1 cellular context compared by ENCODE assay signal in the genomic region with DNA sequence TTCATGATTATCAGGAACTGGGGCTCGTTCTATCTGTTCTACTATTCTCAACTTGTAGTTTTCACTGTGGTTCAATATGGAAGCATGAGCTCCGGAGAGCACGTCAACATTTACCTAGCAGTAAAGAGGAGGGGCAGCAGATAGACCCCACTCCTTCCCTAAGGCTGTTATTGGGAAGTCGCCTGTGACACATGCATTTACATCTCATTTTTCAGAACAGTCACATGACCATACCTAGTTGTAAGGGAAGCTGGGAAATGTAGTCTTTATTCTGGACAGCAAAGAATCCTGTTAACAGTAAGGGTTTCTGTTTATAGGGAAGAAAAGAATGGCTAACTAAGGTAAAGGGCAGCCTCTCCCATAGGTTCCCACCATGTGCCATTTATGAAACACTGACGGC.
TF ChIP-seq lines count a peak whose summit lies in the region.

No MANE protein-coding gene starts in this region.

TF ChIP-seq in K562, 482 proteins besides CTCF, POLR2A, EP300 and RAD21 (continued from another document):
- TF ChIP-seq, protein P1, sequence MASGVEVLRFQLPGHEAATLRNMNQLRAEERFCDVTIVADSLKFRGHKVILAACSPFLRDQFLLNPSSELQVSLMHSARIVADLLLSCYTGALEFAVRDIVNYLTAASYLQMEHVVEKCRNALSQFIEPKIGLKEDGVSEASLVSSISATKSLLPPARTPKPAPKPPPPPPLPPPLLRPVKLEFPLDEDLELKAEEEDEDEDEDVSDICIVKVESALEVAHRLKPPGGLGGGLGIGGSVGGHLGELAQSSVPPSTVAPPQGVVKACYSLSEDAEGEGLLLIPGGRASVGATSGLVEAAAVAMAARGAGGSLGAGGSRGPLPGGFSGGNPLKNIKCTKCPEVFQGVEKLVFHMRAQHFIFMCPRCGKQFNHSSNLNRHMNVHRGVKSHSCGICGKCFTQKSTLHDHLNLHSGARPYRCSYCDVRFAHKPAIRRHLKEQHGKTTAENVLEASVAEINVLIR (CRISPR knock-in tag; IDR thresholded peaks at IDR 0.05), result no peak
- TF ChIP-seq ZNF75A (CRISPR knock-in tag; IDR thresholded peaks at IDR 0.05) (no peak), FOXK1 (CRISPR knock-in tag; IDR thresholded peaks at IDR 0.05; ENCODE audit: borderline replicate concordance) (no peak), LEF1 (IDR thresholded peaks at IDR 0.05) (no peak), ZNF445 (CRISPR knock-in tag; IDR thresholded peaks at IDR 0.05; ENCODE audit: low read depth) (no peak), ZNF239 (CRISPR knock-in tag; IDR thresholded peaks at IDR 0.05) (no peak), TOE1 (IDR thresholded peaks at IDR 0.05; ENCODE audit: borderline replicate concordance) (peak; percentile 80; the same call in 1 of the 2 replicates), TOE1 (CRISPR knock-in tag; IDR thresholded peaks at IDR 0.05; ENCODE audit: borderline replicate concordance, low read depth) (no peak), BMI1 (IDR thresholded peaks at IDR 0.05; ENCODE audit: low read length) (no peak), RBM34 (IDR thresholded peaks at IDR 0.05; ENCODE audit: borderline replicate concordance, insufficient read depth, low read length) (no peak), USF1 (CRISPR knock-in tag; IDR thresholded peaks at IDR 0.05) (peak; percentile 66), ZBED1 (IDR thresholded peaks at IDR 0.05) (no peak), ESRRA (IDR thresholded peaks at IDR 0.05; ENCODE audit: borderline replicate concordance, low read depth) (no peak), ZNF347 (CRISPR knock-in tag; IDR thresholded peaks at IDR 0.05; ENCODE audit: low read depth) (no peak), ZEB2 (IDR thresholded peaks at IDR 0.05) (no peak), GABPA (tag; conservative IDR thresholded peaks at IDR 0.05; ENCODE audit: low read depth) (no peak), SMAD1 (IDR thresholded peaks at IDR 0.05; ENCODE audit: low read depth, low read length, partially characterized antibody) (no peak), GTF2E2 (tag; IDR thresholded peaks at IDR 0.05) (no peak), RAD51 (IDR thresholded peaks at IDR 0.05; ENCODE audit: borderline replicate concordance, low read depth) (peak; percentile 76), HCFC1 (IDR thresholded peaks at IDR 0.05; ENCODE audit: low read depth, low read length) (peak; percentile 62; the same call in 1 of the 2 replicates), BHLHE40 (IDR thresholded peaks at IDR 0.05; ENCODE audit: low read length) (no peak), ZNF143 (CRISPR knock-in tag; IDR thresholded peaks at IDR 0.05) (peak; percentile 65), NCOA1 (IDR thresholded peaks at IDR 0.05; ENCODE audit: low read depth) (no peak), GATAD2A (IDR thresholded peaks at IDR 0.05) (no peak), SIX5 (IDR thresholded peaks at IDR 0.05; ENCODE audit: borderline replicate concordance in 1 of 2, insufficient read depth in 1 of 2, low read depth in 1 of 2, low read length in 2 of 2) (peak in 1 of 2 experiments; percentile 39; a peak in 1 of 4 replicates), KAT7 (CRISPR knock-in tag; IDR thresholded peaks at IDR 0.05; ENCODE audit: borderline replicate concordance) (no peak)
- TF ChIP-seq, protein P2, sequence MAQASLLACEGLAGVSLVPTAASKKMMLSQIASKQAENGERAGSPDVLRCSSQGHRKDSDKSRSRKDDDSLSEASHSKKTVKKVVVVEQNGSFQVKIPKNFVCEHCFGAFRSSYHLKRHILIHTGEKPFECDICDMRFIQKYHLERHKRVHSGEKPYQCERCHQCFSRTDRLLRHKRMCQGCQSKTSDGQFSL (CRISPR knock-in tag; IDR thresholded peaks at IDR 0.05), result no peak
- TF ChIP-seq, protein P2 (tag; IDR thresholded peaks at IDR 0.05), result no peak
- TF ChIP-seq, protein P3, sequence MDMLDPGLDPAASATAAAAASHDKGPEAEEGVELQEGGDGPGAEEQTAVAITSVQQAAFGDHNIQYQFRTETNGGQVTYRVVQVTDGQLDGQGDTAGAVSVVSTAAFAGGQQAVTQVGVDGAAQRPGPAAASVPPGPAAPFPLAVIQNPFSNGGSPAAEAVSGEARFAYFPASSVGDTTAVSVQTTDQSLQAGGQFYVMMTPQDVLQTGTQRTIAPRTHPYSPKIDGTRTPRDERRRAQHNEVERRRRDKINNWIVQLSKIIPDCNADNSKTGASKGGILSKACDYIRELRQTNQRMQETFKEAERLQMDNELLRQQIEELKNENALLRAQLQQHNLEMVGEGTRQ (CRISPR knock-in tag; IDR thresholded peaks at IDR 0.05), result peak; percentile 73
- TF ChIP-seq, protein P4, sequence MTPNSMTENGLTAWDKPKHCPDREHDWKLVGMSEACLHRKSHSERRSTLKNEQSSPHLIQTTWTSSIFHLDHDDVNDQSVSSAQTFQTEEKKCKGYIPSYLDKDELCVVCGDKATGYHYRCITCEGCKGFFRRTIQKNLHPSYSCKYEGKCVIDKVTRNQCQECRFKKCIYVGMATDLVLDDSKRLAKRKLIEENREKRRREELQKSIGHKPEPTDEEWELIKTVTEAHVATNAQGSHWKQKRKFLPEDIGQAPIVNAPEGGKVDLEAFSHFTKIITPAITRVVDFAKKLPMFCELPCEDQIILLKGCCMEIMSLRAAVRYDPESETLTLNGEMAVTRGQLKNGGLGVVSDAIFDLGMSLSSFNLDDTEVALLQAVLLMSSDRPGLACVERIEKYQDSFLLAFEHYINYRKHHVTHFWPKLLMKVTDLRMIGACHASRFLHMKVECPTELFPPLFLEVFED (CRISPR knock-in tag; conservative IDR thresholded peaks at IDR 0.05), result no peak
- TF ChIP-seq, protein P5, sequence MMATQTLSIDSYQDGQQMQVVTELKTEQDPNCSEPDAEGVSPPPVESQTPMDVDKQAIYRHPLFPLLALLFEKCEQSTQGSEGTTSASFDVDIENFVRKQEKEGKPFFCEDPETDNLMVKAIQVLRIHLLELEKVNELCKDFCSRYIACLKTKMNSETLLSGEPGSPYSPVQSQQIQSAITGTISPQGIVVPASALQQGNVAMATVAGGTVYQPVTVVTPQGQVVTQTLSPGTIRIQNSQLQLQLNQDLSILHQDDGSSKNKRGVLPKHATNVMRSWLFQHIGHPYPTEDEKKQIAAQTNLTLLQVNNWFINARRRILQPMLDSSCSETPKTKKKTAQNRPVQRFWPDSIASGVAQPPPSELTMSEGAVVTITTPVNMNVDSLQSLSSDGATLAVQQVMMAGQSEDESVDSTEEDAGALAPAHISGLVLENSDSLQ (IDR thresholded peaks at IDR 0.05), result no peak
- TF ChIP-seq, protein P6, sequence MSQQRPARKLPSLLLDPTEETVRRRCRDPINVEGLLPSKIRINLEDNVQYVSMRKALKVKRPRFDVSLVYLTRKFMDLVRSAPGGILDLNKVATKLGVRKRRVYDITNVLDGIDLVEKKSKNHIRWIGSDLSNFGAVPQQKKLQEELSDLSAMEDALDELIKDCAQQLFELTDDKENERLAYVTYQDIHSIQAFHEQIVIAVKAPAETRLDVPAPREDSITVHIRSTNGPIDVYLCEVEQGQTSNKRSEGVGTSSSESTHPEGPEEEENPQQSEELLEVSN (IDR thresholded peaks at IDR 0.05; ENCODE audit: borderline replicate concordance in 1 of 2, extremely low read depth in 1 of 2, insufficient read depth in 1 of 2, insufficient read length in 1 of 2, low read depth in 1 of 2, low read length in 1 of 2, poor library complexity in 1 of 2, severe bottlenecking in 1 of 2), result no peak
